15 cellular contexts compared by ENCODE assay signal in genomic region chr5:71865202-71865601, GRCh38.
DNase-seq lines count a peak whose midpoint lies in the region; ATAC-seq and TF ChIP-seq lines count a peak whose summit lies in the region.
"Had no signal": no experiment of that assay in that cellular context is flagged by ENCODE, and none has a peak within 500 bp of the region (broad histone marks: within the 10 kb centered on the region; RNA-seq: fewer than 3 reads in every experiment).

No MANE protein-coding gene starts in this region.

- no peaks in the 10 kb centered on the region for H3K4me1 ChIP-seq in tibial nerve
- H3K4me1 ChIP-seq: BLaER1 had no signal

- peaks cover 0 to 18% (median 2%) of the 10 kb centered on the region in 4 donors for H3K9me3 ChIP-seq in tibial nerve

- no peaks in the 10 kb centered on the region for H3K36me3 ChIP-seq in tibial nerve
- H3K36me3 ChIP-seq: BLaER1 had no signal

- 65 to 68% methylated on average over 6 of the region's 6 CpGs for WGBS in tibial nerve, 2 donors

- TF ChIP-seq EP300 in tibial nerve (IDR thresholded peaks at IDR 0.05) = no peak

- TF ChIP-seq CTCF in astrocyte of the cerebellum (IDR thresholded peaks at IDR 0.05; ENCODE audit: low read depth, low read length, missing control alignments) (no peak), tibial nerve (IDR thresholded peaks at IDR 0.05) (no peak)

- H3K4me3 ChIP-seq in astrocyte of the cerebellum (ENCODE audit: low read depth, low read length) (no peak overlapping the region), tibial nerve (no peak overlapping the region)
- H3K4me3 ChIP-seq: BLaER1 had no signal

- DNase-seq in A172 (ENCODE audit: low spot score) = peak; percentile 67
- DNase-seq in HCEC 1CT = peak; percentile 16
- peak; percentile 58 for DNase-seq in astrocyte of the cerebellum (ENCODE audit: low read depth)
- DNase-seq in left ventricle myocardium superior = no peak
- DNase-seq in tibial nerve (ENCODE audit: low spot score in 2 of 2) = no peak
- no peak for DNase-seq in NCI-H187 treated with DMSO at 0.1 percent for 48 hours (lab: John Stamatoyannopoulos, UW)
- DNase-seq: activated CD4-positive, alpha-beta T cell treated with anti-CD3 and anti-CD28 coated beads, Interleukin-2, amount 10 ng/mL, durations not matched to agents 7 days and 5 days; activated naive CD4-positive, alpha-beta T cell; endodermal cell; GOT3; Kasumi-1; naive B cell had no signal

- no peaks in the 10 kb centered on the region for H3K27me3 ChIP-seq in tibial nerve
- H3K27me3 ChIP-seq: BLaER1 had no signal

- no peak overlapping the region for H3K27ac ChIP-seq in tibial nerve
- H3K27ac ChIP-seq: BLaER1 had no signal

- intact Hi-C loops in left ventricle myocardium superior (cut with micrococcal nuclease) = no loop called here

- peak; percentile 86 for ATAC-seq in left ventricle myocardium superior
- no peak for ATAC-seq in GM18519 (IDR thresholded peaks at IDR 0.05; ENCODE audit: low FRiP score, unreplicated experiment)
- ATAC-seq in GM21723 (IDR thresholded peaks at IDR 0.05; ENCODE audit: unreplicated experiment) = no peak

- in situ Hi-C loops in astrocyte of the cerebellum (cut with HindIII; ENCODE audit: low sequenced_read_pairs) = no loop called here

- TF ChIP-seq POLR2A in tibial nerve (IDR thresholded peaks at IDR 0.05) = no peak

Comparison
In these comparisons a context has a peak if more than half of its experiments do, and no peak if none do; other contexts are left out.
1. DNase-seq: peak in A172 (single experiment), HCEC 1CT (single experiment) and astrocyte of the cerebellum (single experiment); none in left ventricle myocardium superior (single experiment), tibial nerve (0 of 2) and NCI-H187 treated with DMSO at 0.1 percent for 48 hours (single experiment).